ENCODE assay signal across 1 cellular context in genomic region chr6:49462927-49463611, GRCh38.
TF ChIP-seq lines count a peak whose summit lies in the region.

CENPQ (plus strand) TSS chr6:49463370; CDS start chr6:49470177, 6,807 bp downstream.
MMUT (minus strand) TSS chr6:49463253; CDS start chr6:49459466, 3,787 bp downstream.

TF ChIP-seq in HepG2, 621 proteins besides CTCF, POLR2A, EP300 and RAD21 (continued from another document and continues in another):
- no peak for TF ChIP-seq ETS1 (CRISPR knock-in tag; IDR thresholded peaks at IDR 0.05)
- TF ChIP-seq ZKSCAN1 (IDR thresholded peaks at IDR 0.05; ENCODE audit: low read length), result no peak
- peak; percentile 75; the same call in 1 of the 2 replicates for TF ChIP-seq NR0B2 (CRISPR knock-in tag; IDR thresholded peaks at IDR 0.05)
- TF ChIP-seq PRDM4 (CRISPR knock-in tag; IDR thresholded peaks at IDR 0.05; ENCODE audit: borderline replicate concordance), result no peak
- peak; percentile 36; the same call in 1 of the 2 replicates for TF ChIP-seq SOX13 (IDR thresholded peaks at IDR 0.05)
- peak in 1 of 2 experiments; percentile 24; a peak in 1 of 4 replicates for TF ChIP-seq SOX13 (CRISPR knock-in tag; conservative IDR thresholded peaks at IDR 0.05 in 1 of 2, IDR thresholded peaks at IDR 0.05 in 1 of 2)
- peak; percentile 100 for TF ChIP-seq KMT2B (CRISPR knock-in tag; IDR thresholded peaks at IDR 0.05)
- no peak for TF ChIP-seq TEF (CRISPR knock-in tag; IDR thresholded peaks at IDR 0.05)
- TF ChIP-seq ZNF775 (CRISPR knock-in tag; IDR thresholded peaks at IDR 0.05; ENCODE audit: borderline replicate concordance), result peak; percentile 62; the same call in 1 of the 2 replicates
- peak; percentile 84 for TF ChIP-seq SP2 (CRISPR knock-in tag; IDR thresholded peaks at IDR 0.05)
- peak; percentile 83; the same call in 1 of the 2 replicates for TF ChIP-seq ZFP91 (CRISPR knock-in tag; IDR thresholded peaks at IDR 0.05; ENCODE audit: borderline replicate concordance)
- peak; percentile 84; the same call in 1 of the 2 replicates for TF ChIP-seq ZNF607 (CRISPR knock-in tag; IDR thresholded peaks at IDR 0.05; ENCODE audit: borderline replicate concordance)
- TF ChIP-seq CERS6 (CRISPR knock-in tag; IDR thresholded peaks at IDR 0.05), result no peak
- peak; percentile 100 for TF ChIP-seq KLF15 (CRISPR knock-in tag; IDR thresholded peaks at IDR 0.05; ENCODE audit: borderline replicate concordance)
- TF ChIP-seq HOXA9 (CRISPR knock-in tag; IDR thresholded peaks at IDR 0.05; ENCODE audit: borderline replicate concordance), result no peak
- TF ChIP-seq EHMT2 (IDR thresholded peaks at IDR 0.05; ENCODE audit: borderline replicate concordance, low read depth, low read length), result no peak; the same call in 1 of the 2 replicates
- TF ChIP-seq PBX3 (CRISPR knock-in tag; IDR thresholded peaks at IDR 0.05; ENCODE audit: borderline replicate concordance), result no peak
- peak; percentile 95 for TF ChIP-seq SP4 (CRISPR knock-in tag; IDR thresholded peaks at IDR 0.05)
- TF ChIP-seq KMT2A (CRISPR knock-in tag; IDR thresholded peaks at IDR 0.05), result peak; percentile 99; the same call in 1 of the 2 replicates
- TF ChIP-seq ZNF552 (CRISPR knock-in tag; IDR thresholded peaks at IDR 0.05; ENCODE audit: borderline replicate concordance), result no peak
- no peak for TF ChIP-seq ZNF703 (CRISPR knock-in tag; IDR thresholded peaks at IDR 0.05; ENCODE audit: borderline replicate concordance)
- 0 out of 2 replicates have a peak, but pooled peaks have one; percentile 40 for TF ChIP-seq ZNF644 (CRISPR knock-in tag; IDR thresholded peaks at IDR 0.05; ENCODE audit: low read depth)
- TF ChIP-seq HOXA5 (CRISPR knock-in tag; IDR thresholded peaks at IDR 0.05), result peak; percentile 82
- peak; percentile 57; the same call in 1 of the 2 replicates for TF ChIP-seq ZNF331 (CRISPR knock-in tag; IDR thresholded peaks at IDR 0.05)
- peak; percentile 61; the same call in 1 of the 2 replicates for TF ChIP-seq NKX3-1 (CRISPR knock-in tag; IDR thresholded peaks at IDR 0.05)
- TF ChIP-seq STAT6 (CRISPR knock-in tag; IDR thresholded peaks at IDR 0.05; ENCODE audit: borderline replicate concordance), result no peak
- TF ChIP-seq ZNF282 (IDR thresholded peaks at IDR 0.05; ENCODE audit: partially characterized antibody), result no peak
- TF ChIP-seq AGO2 (optimal IDR thresholded peaks at IDR 0.05; ENCODE audit: low read depth, low read length), result no peak
- TF ChIP-seq TEAD3 (CRISPR knock-in tag; optimal IDR thresholded peaks at IDR 0.05; ENCODE audit: borderline replicate concordance), result peak; percentile 75
- TF ChIP-seq REXO4 (CRISPR knock-in tag; IDR thresholded peaks at IDR 0.05; ENCODE audit: borderline replicate concordance), result no peak
- TF ChIP-seq IRF2 (CRISPR knock-in tag; IDR thresholded peaks at IDR 0.05), result peak; percentile 96
- TF ChIP-seq PHF20 (CRISPR knock-in tag; IDR thresholded peaks at IDR 0.05), result peak; percentile 99
- TF ChIP-seq ZNF597 (CRISPR knock-in tag; IDR thresholded peaks at IDR 0.05), result no peak
- TF ChIP-seq ATF6 (CRISPR knock-in tag; conservative IDR thresholded peaks at IDR 0.05), result no peak
- no peak for TF ChIP-seq IKZF1 (IDR thresholded peaks at IDR 0.05)
- TF ChIP-seq TOPORS (CRISPR knock-in tag; IDR thresholded peaks at IDR 0.05), result no peak
- peak; percentile 43 for TF ChIP-seq TBL1XR1 (IDR thresholded peaks at IDR 0.05; ENCODE audit: borderline replicate concordance, low read length, partially characterized antibody)
- no peak for TF ChIP-seq NR2F2 (IDR thresholded peaks at IDR 0.05; ENCODE audit: borderline replicate concordance, low read depth)
- no peak for TF ChIP-seq NCOA5 (CRISPR knock-in tag; IDR thresholded peaks at IDR 0.05)
- peak; percentile 70 for TF ChIP-seq KLF13 (CRISPR knock-in tag; IDR thresholded peaks at IDR 0.05)
- TF ChIP-seq XRCC5 (optimal IDR thresholded peaks at IDR 0.05; ENCODE audit: low read length), result peak; percentile 78
- no peak for TF ChIP-seq CENPBD1 (CRISPR knock-in tag; IDR thresholded peaks at IDR 0.05; ENCODE audit: borderline replicate concordance, low read depth)
- TF ChIP-seq HMG20A (CRISPR knock-in tag; IDR thresholded peaks at IDR 0.05; ENCODE audit: borderline replicate concordance), result no peak
- TF ChIP-seq GLMP (CRISPR knock-in tag; IDR thresholded peaks at IDR 0.05; ENCODE audit: borderline replicate concordance), result no peak
- TF ChIP-seq PREB (CRISPR knock-in tag; IDR thresholded peaks at IDR 0.05), result no peak
